2 cellular contexts compared by ENCODE assay signal in the genomic region with DNA sequence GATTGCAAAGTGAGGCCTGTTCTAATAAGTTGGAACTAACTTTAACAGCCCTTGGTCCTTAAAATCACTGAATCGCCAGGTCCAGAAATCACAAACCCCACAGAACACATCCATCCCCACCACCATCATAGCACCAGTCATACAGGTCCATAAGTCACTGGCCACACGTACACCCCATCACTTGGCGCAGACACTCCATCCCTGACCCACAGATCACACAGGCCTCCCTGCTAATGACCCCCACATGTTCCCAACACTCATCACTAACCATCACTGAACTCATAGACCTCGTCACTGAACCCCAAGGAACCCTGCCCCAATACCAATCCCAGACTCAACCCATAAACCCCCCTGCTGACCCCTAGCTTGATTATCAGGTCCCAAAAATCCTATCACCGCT.
TF ChIP-seq lines count a peak whose summit lies in the region.

No MANE protein-coding gene starts in this region.

TF ChIP-seq in SK-N-SH, 30 proteins besides CTCF, POLR2A, EP300 and RAD21 (continued from another document):
- TF ChIP-seq SIN3A (IDR thresholded peaks at IDR 0.05; ENCODE audit: borderline replicate concordance, low read depth, low read length) (no peak), MXI1 (IDR thresholded peaks at IDR 0.05; ENCODE audit: low read depth, low read length) (no peak), ELF1 (IDR thresholded peaks at IDR 0.05) (no peak), GABPA (IDR thresholded peaks at IDR 0.05; ENCODE audit: low read depth) (no peak), EZH2phosphoT487 (IDR thresholded peaks at IDR 0.05; ENCODE audit: borderline replicate concordance, low read depth) (no peak), RFX5 (IDR thresholded peaks at IDR 0.05; ENCODE audit: low read length) (no peak), NRF1 (IDR thresholded peaks at IDR 0.05; ENCODE audit: low read depth, low read length) (no peak), SMC3 (IDR thresholded peaks at IDR 0.05; ENCODE audit: low read depth, low read length) (no peak), CHD2 (IDR thresholded peaks at IDR 0.05; ENCODE audit: low read length, partially characterized antibody) (no peak), YY1 (IDR thresholded peaks at IDR 0.05; ENCODE audit: low read depth) (no peak), JUND (IDR thresholded peaks at IDR 0.05) (no peak), FOSL2 (IDR thresholded peaks at IDR 0.05; ENCODE audit: borderline replicate concordance, low read depth) (no peak), POLR2AphosphoS5 (IDR thresholded peaks at IDR 0.05; ENCODE audit: low read depth, low read length) (no peak), USF1 (IDR thresholded peaks at IDR 0.05; ENCODE audit: borderline replicate concordance, low read depth) (no peak), FOXJ3 (CRISPR knock-in tag; IDR thresholded peaks at IDR 0.05) (no peak)
- TF ChIP-seq, protein P1, sequence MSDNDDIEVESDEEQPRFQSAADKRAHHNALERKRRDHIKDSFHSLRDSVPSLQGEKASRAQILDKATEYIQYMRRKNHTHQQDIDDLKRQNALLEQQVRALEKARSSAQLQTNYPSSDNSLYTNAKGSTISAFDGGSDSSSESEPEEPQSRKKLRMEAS (IDR thresholded peaks at IDR 0.05; ENCODE audit: low read depth), result no peak

TF ChIP-seq in SK-N-SH treated with all-trans-retinoic acid at 6 μM for 48 hours, 23 proteins besides CTCF, POLR2A, EP300 and RAD21:
- TF ChIP-seq, protein P2, sequence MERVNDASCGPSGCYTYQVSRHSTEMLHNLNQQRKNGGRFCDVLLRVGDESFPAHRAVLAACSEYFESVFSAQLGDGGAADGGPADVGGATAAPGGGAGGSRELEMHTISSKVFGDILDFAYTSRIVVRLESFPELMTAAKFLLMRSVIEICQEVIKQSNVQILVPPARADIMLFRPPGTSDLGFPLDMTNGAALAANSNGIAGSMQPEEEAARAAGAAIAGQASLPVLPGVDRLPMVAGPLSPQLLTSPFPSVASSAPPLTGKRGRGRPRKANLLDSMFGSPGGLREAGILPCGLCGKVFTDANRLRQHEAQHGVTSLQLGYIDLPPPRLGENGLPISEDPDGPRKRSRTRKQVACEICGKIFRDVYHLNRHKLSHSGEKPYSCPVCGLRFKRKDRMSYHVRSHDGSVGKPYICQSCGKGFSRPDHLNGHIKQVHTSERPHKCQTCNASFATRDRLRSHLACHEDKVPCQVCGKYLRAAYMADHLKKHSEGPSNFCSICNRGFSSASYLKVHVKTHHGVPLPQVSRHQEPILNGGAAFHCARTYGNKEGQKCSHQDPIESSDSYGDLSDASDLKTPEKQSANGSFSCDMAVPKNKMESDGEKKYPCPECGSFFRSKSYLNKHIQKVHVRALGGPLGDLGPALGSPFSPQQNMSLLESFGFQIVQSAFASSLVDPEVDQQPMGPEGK (CRISPR knock-in tag; IDR thresholded peaks at IDR 0.05; ENCODE audit: borderline replicate concordance), result no peak
- no peak for TF ChIP-seq OSR1 (CRISPR knock-in tag; IDR thresholded peaks at IDR 0.05)
- TF ChIP-seq TSHZ2 (CRISPR knock-in tag; IDR thresholded peaks at IDR 0.05), result no peak
- no peak for TF ChIP-seq CSDC2 (CRISPR knock-in tag; IDR thresholded peaks at IDR 0.05)
- TF ChIP-seq ESRRG (CRISPR knock-in tag; IDR thresholded peaks at IDR 0.05), result no peak
- TF ChIP-seq, protein P3, sequence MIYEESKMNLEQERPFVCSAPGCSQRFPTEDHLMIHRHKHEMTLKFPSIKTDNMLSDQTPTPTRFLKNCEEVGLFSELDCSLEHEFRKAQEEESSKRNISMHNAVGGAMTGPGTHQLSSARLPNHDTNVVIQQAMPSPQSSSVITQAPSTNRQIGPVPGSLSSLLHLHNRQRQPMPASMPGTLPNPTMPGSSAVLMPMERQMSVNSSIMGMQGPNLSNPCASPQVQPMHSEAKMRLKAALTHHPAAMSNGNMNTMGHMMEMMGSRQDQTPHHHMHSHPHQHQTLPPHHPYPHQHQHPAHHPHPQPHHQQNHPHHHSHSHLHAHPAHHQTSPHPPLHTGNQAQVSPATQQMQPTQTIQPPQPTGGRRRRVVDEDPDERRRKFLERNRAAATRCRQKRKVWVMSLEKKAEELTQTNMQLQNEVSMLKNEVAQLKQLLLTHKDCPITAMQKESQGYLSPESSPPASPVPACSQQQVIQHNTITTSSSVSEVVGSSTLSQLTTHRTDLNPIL (CRISPR knock-in tag; IDR thresholded peaks at IDR 0.05; ENCODE audit: low read depth), result no peak
- no peak for TF ChIP-seq CSRNP3 (CRISPR knock-in tag; IDR thresholded peaks at IDR 0.05)
- TF ChIP-seq SNAI2 (CRISPR knock-in tag; IDR thresholded peaks at IDR 0.05), result no peak
- no peak for TF ChIP-seq PPARA (CRISPR knock-in tag; IDR thresholded peaks at IDR 0.05; ENCODE audit: borderline replicate concordance)
- TF ChIP-seq ZNF565 (CRISPR knock-in tag; conservative IDR thresholded peaks at IDR 0.05; ENCODE audit: low read depth), result no peak
- no peak for TF ChIP-seq ZNF70 (CRISPR knock-in tag; IDR thresholded peaks at IDR 0.05)
- no peak for TF ChIP-seq RARB (CRISPR knock-in tag; IDR thresholded peaks at IDR 0.05)
- TF ChIP-seq GLIS3 (CRISPR knock-in tag; IDR thresholded peaks at IDR 0.05), result no peak
- TF ChIP-seq POU6F1 (CRISPR knock-in tag; IDR thresholded peaks at IDR 0.05; ENCODE audit: borderline replicate concordance, low read depth), result no peak
- no peak for TF ChIP-seq ZFP3 (CRISPR knock-in tag; IDR thresholded peaks at IDR 0.05)
- TF ChIP-seq TCF4 (CRISPR knock-in tag; IDR thresholded peaks at IDR 0.05; ENCODE audit: borderline replicate concordance), result no peak
- no peak for TF ChIP-seq ZNF8 (CRISPR knock-in tag; IDR thresholded peaks at IDR 0.05)
- TF ChIP-seq ISL1 (CRISPR knock-in tag; IDR thresholded peaks at IDR 0.05), result no peak
- TF ChIP-seq BACH2 (CRISPR knock-in tag; IDR thresholded peaks at IDR 0.05; ENCODE audit: borderline replicate concordance), result no peak
